9 cellular contexts compared by ENCODE assay signal in the genomic region with DNA sequence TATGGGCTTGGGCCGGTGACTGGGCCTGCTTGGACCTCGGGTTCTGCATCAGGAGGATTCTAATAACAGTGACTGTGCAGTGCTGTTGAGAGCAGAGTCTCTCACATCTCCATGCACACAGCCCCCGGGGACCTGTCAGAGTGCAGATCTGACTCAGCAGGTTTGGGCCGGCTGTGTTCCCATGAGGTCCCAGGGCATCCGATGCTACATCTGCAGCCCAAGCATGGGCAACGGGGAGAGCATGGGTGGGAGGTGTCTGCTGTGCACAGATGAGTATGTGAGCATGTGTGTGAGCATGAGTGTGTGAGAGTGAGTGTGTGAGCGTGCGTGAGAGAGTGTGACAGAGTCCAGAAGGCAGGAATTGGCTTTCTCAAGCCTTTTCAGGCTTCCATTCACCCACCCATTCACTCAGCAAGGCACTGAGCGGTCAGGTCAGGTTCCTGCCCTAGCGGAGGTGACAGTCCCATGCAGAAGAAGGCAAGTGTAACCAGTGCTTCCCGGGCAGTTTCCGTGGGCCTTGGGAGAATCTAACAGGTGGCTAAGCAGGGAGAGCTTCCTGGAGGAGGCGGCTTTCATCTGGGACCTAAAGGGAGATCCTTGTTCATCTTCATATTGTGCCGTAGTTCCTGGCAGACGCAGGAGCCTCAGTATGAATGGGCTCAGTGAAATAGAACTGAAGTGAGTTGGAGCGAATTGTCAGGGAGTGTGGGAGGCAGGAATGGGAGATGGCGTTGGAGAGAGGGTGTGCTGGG.
DNase-seq lines count a peak whose midpoint lies in the region; ATAC-seq and TF ChIP-seq lines count a peak whose summit lies in the region.
"Had no signal": no experiment of that assay in that cellular context is flagged by ENCODE, and none has a peak within 500 bp of the region (broad histone marks: within the 10 kb centered on the region; RNA-seq: fewer than 3 reads in every experiment).

No MANE protein-coding gene starts in this region.

- TF ChIP-seq CTCF in GM12865 (IDR thresholded peaks at IDR 0.05; ENCODE audit: insufficient read depth, low read depth, low read length, missing control alignments): no peak
- TF ChIP-seq CTCF in cardiac fibroblast (IDR thresholded peaks at IDR 0.05; ENCODE audit: low read depth, low read length): no peak

- no peak overlapping the region for H3K4me3 ChIP-seq in GM12865 (ENCODE audit: low read depth, low read length)
- no peak overlapping the region for H3K4me3 ChIP-seq in cardiac fibroblast (replicated peaks in 1 of 2; ENCODE audit: low read depth in 2 of 2, low read length in 2 of 2)

- DNase-seq in GM12865 (ENCODE audit: low read depth) (peak; percentile 83), cardiac fibroblast (ENCODE audit: low read depth in 2 of 2) (peak; percentile 3 to 67), NCI-H1930 (lab: John Stamatoyannopoulos, UW) (no peak), activated gamma-delta T cell treated with Interleukin-2 at 50 U/mL for 16 hours (no peak), DMS53 treated with DMSO at 0.1 percent for 48 hours (lab: John Stamatoyannopoulos, UW; ENCODE audit: unreplicated experiment) (no peak)
- DNase-seq: DMS153 had no signal

- ATAC-seq in GM19372 (IDR thresholded peaks at IDR 0.05; ENCODE audit: low read depth, unreplicated experiment) (peak; percentile 80), HG03097 (IDR thresholded peaks at IDR 0.05; ENCODE audit: low FRiP score, unreplicated experiment) (peak; percentile 86), GM21381 (IDR thresholded peaks at IDR 0.05; ENCODE audit: unreplicated experiment) (no peak)

Comparison
In these comparisons a context has a peak if more than half of its experiments do, and no peak if none do; other contexts are left out.
1. DNase-seq: peak in GM12865 (single experiment) and cardiac fibroblast (2 of 2); none in NCI-H1930 (0 of 2), activated gamma-delta T cell treated with Interleukin-2 at 50 U/mL for 16 hours (single experiment) and DMS53 treated with DMSO at 0.1 percent for 48 hours (single experiment).